ENCODE assay signal across 1 cellular context in genomic region chr19:43594710-43595604, GRCh38.
TF ChIP-seq lines count a peak whose summit lies in the region.

No MANE protein-coding gene starts in this region.

TF ChIP-seq in HepG2, 621 proteins besides CTCF, POLR2A, EP300 and RAD21 (continued from another document and continues in another):
- TF ChIP-seq TRAFD1 (CRISPR knock-in tag; IDR thresholded peaks at IDR 0.05; ENCODE audit: borderline replicate concordance) (no peak), KDM5A (IDR thresholded peaks at IDR 0.05; ENCODE audit: borderline replicate concordance, low read length) (no peak), ZMYM4 (CRISPR knock-in tag; IDR thresholded peaks at IDR 0.05) (no peak), BHLHE40 (IDR thresholded peaks at IDR 0.05; ENCODE audit: low read length) (no peak), SIX4 (CRISPR knock-in tag; IDR thresholded peaks at IDR 0.05) (no peak), BCL6 (CRISPR knock-in tag; IDR thresholded peaks at IDR 0.05) (no peak), RARA (CRISPR knock-in tag; IDR thresholded peaks at IDR 0.05) (no peak), PRDM4 (CRISPR knock-in tag; IDR thresholded peaks at IDR 0.05; ENCODE audit: borderline replicate concordance) (no peak), U2AF2 (IDR thresholded peaks at IDR 0.05; ENCODE audit: low read depth, low read length) (no peak), FOSL1 (CRISPR knock-in tag; IDR thresholded peaks at IDR 0.05; ENCODE audit: borderline replicate concordance) (no peak), ZFP36L1 (CRISPR knock-in tag; IDR thresholded peaks at IDR 0.05) (no peak), FOSL2 (CRISPR knock-in tag; IDR thresholded peaks at IDR 0.05) (0 out of 2 replicates have a peak, but pooled peaks have one; percentile 12), ZNF143 (CRISPR knock-in tag; IDR thresholded peaks at IDR 0.05) (no peak), SKI (IDR thresholded peaks at IDR 0.05; ENCODE audit: partially characterized antibody) (no peak), ZNF160 (CRISPR knock-in tag; IDR thresholded peaks at IDR 0.05) (no peak), MYPOP (CRISPR knock-in tag; IDR thresholded peaks at IDR 0.05) (peak; percentile 51; the same call in 1 of the 2 replicates), GABPA (IDR thresholded peaks at IDR 0.05; ENCODE audit: low read depth, low read length) (no peak), GABPA (CRISPR knock-in tag; IDR thresholded peaks at IDR 0.05; ENCODE audit: low read depth) (no peak), ZNF761 (CRISPR knock-in tag; conservative IDR thresholded peaks at IDR 0.05) (no peak), EED (CRISPR knock-in tag; IDR thresholded peaks at IDR 0.05) (peak; percentile 74; the same call in 1 of the 2 replicates), ZNF652 (CRISPR knock-in tag; IDR thresholded peaks at IDR 0.05; ENCODE audit: borderline replicate concordance, low read depth) (no peak), MLLT10 (CRISPR knock-in tag; IDR thresholded peaks at IDR 0.05) (no peak), CHD4 (IDR thresholded peaks at IDR 0.05; ENCODE audit: borderline replicate concordance, low read length) (no peak), SAP130 (CRISPR knock-in tag; IDR thresholded peaks at IDR 0.05; ENCODE audit: low read depth) (peak; percentile 66), ZFP41 (CRISPR knock-in tag; IDR thresholded peaks at IDR 0.05; ENCODE audit: borderline replicate concordance) (no peak), FOXC1 (CRISPR knock-in tag; IDR thresholded peaks at IDR 0.05; ENCODE audit: borderline replicate concordance) (no peak; the same call in 1 of the 2 replicates), ZBTB49 (CRISPR knock-in tag; IDR thresholded peaks at IDR 0.05; ENCODE audit: borderline replicate concordance) (no peak), ZFYVE20 (CRISPR knock-in tag; IDR thresholded peaks at IDR 0.05; ENCODE audit: borderline replicate concordance, low read depth) (no peak), MBNL3 (CRISPR knock-in tag; conservative IDR thresholded peaks at IDR 0.05) (no peak), ATF7-NPFF (CRISPR knock-in tag; IDR thresholded peaks at IDR 0.05; ENCODE audit: low read depth) (peak; percentile 64; the same call in 1 of the 2 replicates), ZKSCAN1 (IDR thresholded peaks at IDR 0.05; ENCODE audit: low read length) (no peak), FIP1L1 (IDR thresholded peaks at IDR 0.05; ENCODE audit: borderline replicate concordance, insufficient read depth, low read depth, low read length) (no peak), HNRNPK (IDR thresholded peaks at IDR 0.05; ENCODE audit: low read depth, low read length, poor library complexity, severe bottlenecking) (no peak), KMT2A (CRISPR knock-in tag; IDR thresholded peaks at IDR 0.05) (0 out of 2 replicates have a peak, but pooled peaks have one; percentile 35), ATRX (CRISPR knock-in tag; IDR thresholded peaks at IDR 0.05; ENCODE audit: borderline replicate concordance) (no peak), MEF2D (CRISPR knock-in tag; IDR thresholded peaks at IDR 0.05) (no peak), MIER2 (CRISPR knock-in tag; IDR thresholded peaks at IDR 0.05) (no peak), ZNF75D (CRISPR knock-in tag; IDR thresholded peaks at IDR 0.05; ENCODE audit: borderline replicate concordance) (no peak), SPEN (CRISPR knock-in tag; IDR thresholded peaks at IDR 0.05; ENCODE audit: low read depth) (peak; percentile 37; the same call in 1 of the 2 replicates)
- TF ChIP-seq, protein P1, sequence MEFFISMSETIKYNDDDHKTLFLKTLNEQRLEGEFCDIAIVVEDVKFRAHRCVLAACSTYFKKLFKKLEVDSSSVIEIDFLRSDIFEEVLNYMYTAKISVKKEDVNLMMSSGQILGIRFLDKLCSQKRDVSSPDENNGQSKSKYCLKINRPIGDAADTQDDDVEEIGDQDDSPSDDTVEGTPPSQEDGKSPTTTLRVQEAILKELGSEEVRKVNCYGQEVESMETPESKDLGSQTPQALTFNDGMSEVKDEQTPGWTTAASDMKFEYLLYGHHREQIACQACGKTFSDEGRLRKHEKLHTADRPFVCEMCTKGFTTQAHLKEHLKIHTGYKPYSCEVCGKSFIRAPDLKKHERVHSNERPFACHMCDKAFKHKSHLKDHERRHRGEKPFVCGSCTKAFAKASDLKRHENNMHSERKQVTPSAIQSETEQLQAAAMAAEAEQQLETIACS (CRISPR knock-in tag; IDR thresholded peaks at IDR 0.05): no peak
- TF ChIP-seq, protein P2, sequence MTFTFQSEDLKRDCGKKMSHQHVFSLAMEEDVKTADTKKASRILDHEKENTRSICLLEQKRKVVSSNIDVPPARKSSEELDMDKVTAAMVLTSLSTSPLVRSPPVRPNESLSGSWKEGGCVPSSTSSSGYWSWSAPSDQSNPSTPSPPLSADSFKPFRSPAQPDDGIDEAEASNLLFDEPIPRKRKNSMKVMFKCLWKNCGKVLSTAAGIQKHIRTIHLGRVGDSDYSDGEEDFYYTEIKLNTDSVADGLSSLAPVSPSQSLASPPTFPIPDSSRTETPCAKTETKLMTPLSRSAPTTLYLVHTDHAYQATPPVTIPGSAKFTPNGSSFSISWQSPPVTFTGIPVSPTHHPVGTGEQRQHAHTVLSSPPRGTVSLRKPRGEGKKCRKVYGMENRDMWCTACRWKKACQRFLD (CRISPR knock-in tag; IDR thresholded peaks at IDR 0.05; ENCODE audit: borderline replicate concordance): no peak
- TF ChIP-seq, protein P3, sequence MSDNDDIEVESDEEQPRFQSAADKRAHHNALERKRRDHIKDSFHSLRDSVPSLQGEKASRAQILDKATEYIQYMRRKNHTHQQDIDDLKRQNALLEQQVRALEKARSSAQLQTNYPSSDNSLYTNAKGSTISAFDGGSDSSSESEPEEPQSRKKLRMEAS (IDR thresholded peaks at IDR 0.05): no peak; the same call in 1 of the 2 replicates
- TF ChIP-seq, protein P4, sequence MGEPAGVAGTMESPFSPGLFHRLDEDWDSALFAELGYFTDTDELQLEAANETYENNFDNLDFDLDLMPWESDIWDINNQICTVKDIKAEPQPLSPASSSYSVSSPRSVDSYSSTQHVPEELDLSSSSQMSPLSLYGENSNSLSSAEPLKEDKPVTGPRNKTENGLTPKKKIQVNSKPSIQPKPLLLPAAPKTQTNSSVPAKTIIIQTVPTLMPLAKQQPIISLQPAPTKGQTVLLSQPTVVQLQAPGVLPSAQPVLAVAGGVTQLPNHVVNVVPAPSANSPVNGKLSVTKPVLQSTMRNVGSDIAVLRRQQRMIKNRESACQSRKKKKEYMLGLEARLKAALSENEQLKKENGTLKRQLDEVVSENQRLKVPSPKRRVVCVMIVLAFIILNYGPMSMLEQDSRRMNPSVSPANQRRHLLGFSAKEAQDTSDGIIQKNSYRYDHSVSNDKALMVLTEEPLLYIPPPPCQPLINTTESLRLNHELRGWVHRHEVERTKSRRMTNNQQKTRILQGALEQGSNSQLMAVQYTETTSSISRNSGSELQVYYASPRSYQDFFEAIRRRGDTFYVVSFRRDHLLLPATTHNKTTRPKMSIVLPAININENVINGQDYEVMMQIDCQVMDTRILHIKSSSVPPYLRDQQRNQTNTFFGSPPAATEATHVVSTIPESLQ (CRISPR knock-in tag; conservative IDR thresholded peaks at IDR 0.05): no peak
- TF ChIP-seq, protein P5, sequence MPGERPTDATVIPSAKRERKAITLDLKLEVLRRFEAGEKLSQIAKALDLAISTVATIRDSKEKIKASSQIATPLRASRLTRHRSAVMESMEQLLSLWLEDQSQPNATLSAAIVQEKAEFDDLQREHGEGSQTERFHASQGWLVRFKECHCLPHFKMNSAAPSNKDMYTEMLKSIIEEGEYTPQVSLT (CRISPR knock-in tag; IDR thresholded peaks at IDR 0.05; ENCODE audit: borderline replicate concordance, low read depth): no peak
- TF ChIP-seq, protein P6, sequence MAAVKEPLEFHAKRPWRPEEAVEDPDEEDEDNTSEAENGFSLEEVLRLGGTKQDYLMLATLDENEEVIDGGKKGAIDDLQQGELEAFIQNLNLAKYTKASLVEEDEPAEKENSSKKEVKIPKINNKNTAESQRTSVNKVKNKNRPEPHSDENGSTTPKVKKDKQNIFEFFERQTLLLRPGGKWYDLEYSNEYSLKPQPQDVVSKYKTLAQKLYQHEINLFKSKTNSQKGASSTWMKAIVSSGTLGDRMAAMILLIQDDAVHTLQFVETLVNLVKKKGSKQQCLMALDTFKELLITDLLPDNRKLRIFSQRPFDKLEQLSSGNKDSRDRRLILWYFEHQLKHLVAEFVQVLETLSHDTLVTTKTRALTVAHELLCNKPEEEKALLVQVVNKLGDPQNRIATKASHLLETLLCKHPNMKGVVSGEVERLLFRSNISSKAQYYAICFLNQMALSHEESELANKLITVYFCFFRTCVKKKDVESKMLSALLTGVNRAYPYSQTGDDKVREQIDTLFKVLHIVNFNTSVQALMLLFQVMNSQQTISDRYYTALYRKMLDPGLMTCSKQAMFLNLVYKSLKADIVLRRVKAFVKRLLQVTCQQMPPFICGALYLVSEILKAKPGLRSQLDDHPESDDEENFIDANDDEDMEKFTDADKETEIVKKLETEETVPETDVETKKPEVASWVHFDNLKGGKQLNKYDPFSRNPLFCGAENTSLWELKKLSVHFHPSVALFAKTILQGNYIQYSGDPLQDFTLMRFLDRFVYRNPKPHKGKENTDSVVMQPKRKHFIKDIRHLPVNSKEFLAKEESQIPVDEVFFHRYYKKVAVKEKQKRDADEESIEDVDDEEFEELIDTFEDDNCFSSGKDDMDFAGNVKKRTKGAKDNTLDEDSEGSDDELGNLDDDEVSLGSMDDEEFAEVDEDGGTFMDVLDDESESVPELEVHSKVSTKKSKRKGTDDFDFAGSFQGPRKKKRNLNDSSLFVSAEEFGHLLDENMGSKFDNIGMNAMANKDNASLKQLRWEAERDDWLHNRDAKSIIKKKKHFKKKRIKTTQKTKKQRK (IDR thresholded peaks at IDR 0.05; ENCODE audit: low read length): no peak
- TF ChIP-seq, protein P7, sequence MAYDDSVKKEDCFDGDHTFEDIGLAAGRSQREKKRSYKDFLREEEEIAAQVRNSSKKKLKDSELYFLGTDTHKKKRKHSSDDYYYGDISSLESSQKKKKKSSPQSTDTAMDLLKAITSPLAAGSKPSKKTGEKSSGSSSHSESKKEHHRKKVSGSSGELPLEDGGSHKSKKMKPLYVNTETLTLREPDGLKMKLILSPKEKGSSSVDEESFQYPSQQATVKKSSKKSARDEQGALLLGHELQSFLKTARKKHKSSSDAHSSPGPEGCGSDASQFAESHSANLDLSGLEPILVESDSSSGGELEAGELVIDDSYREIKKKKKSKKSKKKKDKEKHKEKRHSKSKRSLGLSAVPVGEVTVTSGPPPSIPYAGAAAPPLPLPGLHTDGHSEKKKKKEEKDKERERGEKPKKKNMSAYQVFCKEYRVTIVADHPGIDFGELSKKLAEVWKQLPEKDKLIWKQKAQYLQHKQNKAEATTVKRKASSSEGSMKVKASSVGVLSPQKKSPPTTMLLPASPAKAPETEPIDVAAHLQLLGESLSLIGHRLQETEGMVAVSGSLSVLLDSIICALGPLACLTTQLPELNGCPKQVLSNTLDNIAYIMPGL (CRISPR knock-in tag; IDR thresholded peaks at IDR 0.05; ENCODE audit: borderline replicate concordance in 1 of 2, low read depth in 1 of 2): peak; percentile 91 to 93
- TF ChIP-seq, protein P8, sequence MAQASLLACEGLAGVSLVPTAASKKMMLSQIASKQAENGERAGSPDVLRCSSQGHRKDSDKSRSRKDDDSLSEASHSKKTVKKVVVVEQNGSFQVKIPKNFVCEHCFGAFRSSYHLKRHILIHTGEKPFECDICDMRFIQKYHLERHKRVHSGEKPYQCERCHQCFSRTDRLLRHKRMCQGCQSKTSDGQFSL (CRISPR knock-in tag; IDR thresholded peaks at IDR 0.05): no peak
